In the genomic region with DNA sequence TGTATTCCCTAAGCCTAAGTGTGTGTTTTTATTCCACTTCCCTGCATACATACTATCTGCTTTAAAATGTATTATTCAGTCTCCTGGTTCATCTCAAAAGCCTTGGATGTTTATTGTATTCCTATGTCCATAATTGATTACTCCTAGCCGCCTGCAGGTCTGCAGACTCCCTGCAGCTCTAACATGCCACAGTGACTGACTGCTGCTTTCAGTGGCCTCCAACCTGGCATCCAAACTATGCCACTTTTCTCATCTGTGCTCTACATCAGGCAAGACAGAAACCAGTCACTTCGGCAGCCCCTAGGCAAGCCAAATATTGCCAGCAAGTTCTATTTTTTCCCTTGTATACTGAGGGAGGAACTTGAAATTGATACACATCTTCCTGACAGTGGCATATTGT, we compare ENCODE assay signal across 15 cellular contexts.
DNase-seq lines count a peak whose midpoint lies in the region; ATAC-seq and TF ChIP-seq lines count a peak whose summit lies in the region.
"Had no signal": no experiment of that assay in that cellular context is flagged by ENCODE, and none has a peak within 500 bp of the region (broad histone marks: within the 10 kb centered on the region; RNA-seq: fewer than 3 reads in every experiment).

No MANE protein-coding gene starts in this region.

- TF ChIP-seq POLR2A in heart left ventricle (IDR thresholded peaks at IDR 0.05) (no peak), vagina (IDR thresholded peaks at IDR 0.05) (no peak)

- CTCF ChIA-PET in Calu3 (lab: Charles Lee) = no interaction called here

- H3K9me2 ChIP-seq in MM.1S (replicated peaks; ENCODE audit: insufficient read depth, low read length) = no peaks in the 10 kb centered on the region

- peaks cover 11 to 35% (median 24%) of the 10 kb centered on the region in 10 experiments for H3K4me1 ChIP-seq in BLaER1 treated with 17β-estradiol and CSF1 and Interleukin-3, amounts not matched to agents 10 nM and 100 nM
- H3K4me1 ChIP-seq in MM.1S (ENCODE audit: low read length) = peaks cover 25% of the 10 kb centered on the region
- no peaks in the 10 kb centered on the region for H3K4me1 ChIP-seq in neural progenitor cell
- no peaks in the 10 kb centered on the region for H3K4me1 ChIP-seq in heart left ventricle
- H3K4me1 ChIP-seq in vagina = no peaks in the 10 kb centered on the region
- H3K4me1 ChIP-seq: Caco-2 had no signal

- peaks cover 16% of the 10 kb centered on the region for H3F3A ChIP-seq in MM.1S (ENCODE audit: insufficient read depth, low read length)
- H3F3A ChIP-seq in neural progenitor cell (ENCODE audit: low read depth) = no peaks in the 10 kb centered on the region

- TF ChIP-seq CTCF in MM.1S (IDR thresholded peaks at IDR 0.05; ENCODE audit: low read length) = 0 out of 2 replicates have a peak, but pooled peaks have one; percentile 8
- peak; percentile 14 for TF ChIP-seq CTCF in choroid plexus epithelial cell (conservative IDR thresholded peaks at IDR 0.05; ENCODE audit: low read depth, low read length)
- peak; percentile 16 for TF ChIP-seq CTCF in neural progenitor cell (IDR thresholded peaks at IDR 0.05)
- TF ChIP-seq CTCF in heart left ventricle (IDR thresholded peaks at IDR 0.05) = no peak
- no peak for TF ChIP-seq CTCF in Calu3 (IDR thresholded peaks at IDR 0.05; ENCODE audit: unreplicated experiment)
- no peak for TF ChIP-seq CTCF in vagina (IDR thresholded peaks at IDR 0.05)

- H3K36me3 Mint-ChIP-seq in neural progenitor cell (no peaks in the 10 kb centered on the region), Calu3 (ENCODE audit: insufficient read depth, unreplicated experiment) (no peaks in the 10 kb centered on the region)

- H3K27me3 ChIP-seq in BLaER1 treated with 17β-estradiol and CSF1 and Interleukin-3, amounts not matched to agents 10 nM and 100 nM = no peaks in the 10 kb centered on the region
- H3K27me3 ChIP-seq in MM.1S (replicated peaks; ENCODE audit: insufficient read depth, low read length) (no peaks in the 10 kb centered on the region), neural progenitor cell (no peaks in the 10 kb centered on the region), heart left ventricle (no peaks in the 10 kb centered on the region), vagina (no peaks in the 10 kb centered on the region)
- H3K27me3 ChIP-seq: MG63 had no signal

- 42 to 50% (median 46%) methylated on average over 2 of the region's 2 CpGs for WGBS in heart left ventricle, 4 donors

- H3K36me3 ChIP-seq in BLaER1 treated with 17β-estradiol and CSF1 and Interleukin-3, amounts not matched to agents 10 nM and 100 nM = no peaks in the 10 kb centered on the region
- H3K36me3 ChIP-seq in MM.1S (replicated peaks; ENCODE audit: insufficient read depth, low read length) (no peaks in the 10 kb centered on the region), neural progenitor cell (no peaks in the 10 kb centered on the region), heart left ventricle (no peaks in the 10 kb centered on the region), vagina (no peaks in the 10 kb centered on the region)
- H3K36me3 ChIP-seq: MG63 had no signal

- no peak overlapping the region for H3K27ac ChIP-seq in BLaER1 treated with 17β-estradiol and CSF1 and Interleukin-3, amounts not matched to agents 10 nM and 100 nM
- H3K27ac ChIP-seq in MM.1S (ENCODE audit: low read length) (peak overlapping the region; percentile 27; the same call in 1 of the 2 replicates), neural progenitor cell (no peak overlapping the region), heart left ventricle (no peak overlapping the region), vagina (no peak overlapping the region)
- H3K27ac ChIP-seq: SK-N-MC had no signal

- no TSS peak for BruUV-seq in Calu3 (replicated peaks; lab: Mats Ljungman, UMichigan)

- H3K9me3 Mint-ChIP-seq in neural progenitor cell = peaks cover 5% of the 10 kb centered on the region
- no peaks in the 10 kb centered on the region for H3K9me3 Mint-ChIP-seq in Calu3 (ENCODE audit: low read depth, unreplicated experiment)

- intact Hi-C loops in heart left ventricle (cut with DNase I) = no loop called here
- intact Hi-C loops in Calu3 (cut with micrococcal nuclease; ENCODE audit: unreplicated experiment) = no loop called here
- intact Hi-C loops in vagina (cut with DNase I) = no loop called here

- H3K79me2 ChIP-seq in MM.1S (ENCODE audit: low read length) = no peaks in the 10 kb centered on the region
- no peaks in the 10 kb centered on the region for H3K79me2 ChIP-seq in neural progenitor cell (ENCODE audit: low read depth)

- H3K27me3 Mint-ChIP-seq in neural progenitor cell (ENCODE audit: insufficient read depth, low read depth) = no peaks in the 10 kb centered on the region
- no peaks in the 10 kb centered on the region for H3K27me3 Mint-ChIP-seq in Calu3 (ENCODE audit: unreplicated experiment)

- no peak overlapping the region for H3K4me3 ChIP-seq in BLaER1 treated with 17β-estradiol and CSF1 and Interleukin-3, amounts not matched to agents 10 nM and 100 nM
- no peak overlapping the region for H3K4me3 ChIP-seq in MM.1S (ENCODE audit: low read length)
- H3K4me3 ChIP-seq in choroid plexus epithelial cell (ENCODE audit: low read depth, low read length) = no peak overlapping the region
- H3K4me3 ChIP-seq in neural progenitor cell = no peak overlapping the region
- no peak overlapping the region for H3K4me3 ChIP-seq in heart left ventricle
- H3K4me3 ChIP-seq in vagina = no peak overlapping the region
- H3K4me3 ChIP-seq: MG63, SK-N-MC had no signal

- H4K20me1 ChIP-seq in BLaER1 treated with 17β-estradiol and CSF1 and Interleukin-3, amounts not matched to agents 10 nM and 100 nM = no peaks in the 10 kb centered on the region
- H4K20me1 ChIP-seq in MM.1S (ENCODE audit: insufficient read depth, low read length) = no peaks in the 10 kb centered on the region
- no peaks in the 10 kb centered on the region for H4K20me1 ChIP-seq in neural progenitor cell (ENCODE audit: low read depth)

- H3K27ac Mint-ChIP-seq in neural progenitor cell (no peak overlapping the region), Calu3 (ENCODE audit: unreplicated experiment) (no peak overlapping the region)

- H2AFZ ChIP-seq in MM.1S (ENCODE audit: low read length) (no peak overlapping the region), neural progenitor cell (replicated peaks) (no peak overlapping the region)

- no peak overlapping the region for H3K9ac ChIP-seq in BLaER1 treated with 17β-estradiol and CSF1 and Interleukin-3, amounts not matched to agents 10 nM and 100 nM
- H3K9ac ChIP-seq in MM.1S (ENCODE audit: low read length) (no peak overlapping the region), neural progenitor cell (no peak overlapping the region)

- DNase-seq in MM.1S = no peak
- no peak for DNase-seq in choroid plexus epithelial cell (ENCODE audit: low read depth)
- DNase-seq in neural progenitor cell (ENCODE audit: low spot score) = peak; percentile 31
- DNase-seq in heart left ventricle = no peak
- DNase-seq in Calu3 = no peak
- DNase-seq in vagina (ENCODE audit: extremely low spot score in 2 of 2) = no peak
- DNase-seq: Caco-2, DMS53, MG63, NCI-H1092 treated with DMSO at 0.1 percent for 48 hours, NCI-H510A treated with DMSO at 0.1 percent for 48 hours, NCI-H82 had no signal

- H3K9me3 ChIP-seq in BLaER1 treated with 17β-estradiol and CSF1 and Interleukin-3, amounts not matched to agents 10 nM and 100 nM (replicated peaks in 1 of 11) = peaks cover 0 to 25% (median 10%) of the 10 kb centered on the region in 11 experiments; a peak in 11 of 22 replicates
- H3K9me3 ChIP-seq in MM.1S (replicated peaks; ENCODE audit: insufficient read depth, low read length) (no peaks in the 10 kb centered on the region), neural progenitor cell (ENCODE audit: low read depth) (no peaks in the 10 kb centered on the region), heart left ventricle (peaks cover 0 to 13% (median 0%) of the 10 kb centered on the region in 12 donors), vagina (no peaks in the 10 kb centered on the region)
- H3K9me3 ChIP-seq: Caco-2, MG63 had no signal

- peaks cover 4% of the 10 kb centered on the region for H3K4me1 Mint-ChIP-seq in neural progenitor cell
- H3K4me1 Mint-ChIP-seq in Calu3 (ENCODE audit: low read depth, unreplicated experiment) = peaks cover 40% of the 10 kb centered on the region

- no peak for ATAC-seq in heart left ventricle
- ATAC-seq: Panc1 had no signal

- peak overlapping the region in 10 of 11 experiments; percentile 4 to 71 (median 54); a peak in 17 of 22 replicates for H3K4me2 ChIP-seq in BLaER1 treated with 17β-estradiol and CSF1 and Interleukin-3, amounts not matched to agents 10 nM and 100 nM
- peak overlapping the region; percentile 33; the same call in 1 of the 2 replicates for H3K4me2 ChIP-seq in MM.1S (ENCODE audit: low read depth, low read length)
- no peak overlapping the region for H3K4me2 ChIP-seq in neural progenitor cell

- no peak overlapping the region for H3K4me3 Mint-ChIP-seq in neural progenitor cell
- no peak overlapping the region for H3K4me3 Mint-ChIP-seq in Calu3 (ENCODE audit: low read depth, unreplicated experiment)

Comparison
In these comparisons a context has a peak if more than half of its experiments do, and no peak if none do; other contexts are left out.
1. CTCF ChIP-seq: peak in MM.1S (single experiment), choroid plexus epithelial cell (single experiment) and neural progenitor cell (single experiment); none in heart left ventricle (0 of 12), Calu3 (single experiment) and vagina (0 of 3).